In genomic region chr5:138654281-138654867, GRCh38 we compare ENCODE assay signal across 8 cellular contexts.
DNase-seq lines count a peak whose midpoint lies in the region; ATAC-seq and TF ChIP-seq lines count a peak whose summit lies in the region.

No MANE protein-coding gene starts in this region.

- no peaks in the 10 kb centered on the region for H3K9me3 ChIP-seq in osteoblast (ENCODE audit: low read depth, low read length)

- in situ Hi-C loops in G401 (cut with HindIII; ENCODE audit: low sequenced_read_pairs), result no loop called here

- ATAC-seq in HG03196 (IDR thresholded peaks at IDR 0.05; ENCODE audit: unreplicated experiment), result no peak

- H3K4me2 ChIP-seq in osteoblast (ENCODE audit: insufficient read depth, low read length), result peak overlapping the region; percentile 11

- H3K4me1 Mint-ChIP-seq in HFFc6 (ENCODE audit: low read depth), result peaks cover 17% of the 10 kb centered on the region
- H3K4me1 Mint-ChIP-seq in activated naive CD4-positive, alpha-beta T cell treated with anti-CD3 and anti-CD28 coated beads for 36 hours (ENCODE audit: low read depth), result peaks cover 19% of the 10 kb centered on the region

- H3K36me3 Mint-ChIP-seq in HFFc6 (ENCODE audit: low read depth), result no peaks in the 10 kb centered on the region
- H3K36me3 Mint-ChIP-seq in activated naive CD4-positive, alpha-beta T cell treated with anti-CD3 and anti-CD28 coated beads for 36 hours (ENCODE audit: low read depth), result no peaks in the 10 kb centered on the region

- CTCF ChIA-PET in activated naive CD4-positive, alpha-beta T cell treated with anti-CD3 and anti-CD28 coated beads for 36 hours (lab: Charles Lee), result interaction anchor here (0.5 to 0.7 kb wide), 3 partner anchors 96 to 115 kb away, joined by 3 read pairs; no protein-coding TSS in a partner anchor

- H3K9me3 Mint-ChIP-seq in HFFc6, result no peaks in the 10 kb centered on the region
- no peaks in the 10 kb centered on the region for H3K9me3 Mint-ChIP-seq in activated naive CD4-positive, alpha-beta T cell treated with anti-CD3 and anti-CD28 coated beads for 36 hours

- peaks cover 32% of the 10 kb centered on the region for H3K27me3 Mint-ChIP-seq in HFFc6 (ENCODE audit: insufficient read depth)
- H3K27me3 Mint-ChIP-seq in activated naive CD4-positive, alpha-beta T cell treated with anti-CD3 and anti-CD28 coated beads for 36 hours (ENCODE audit: low read depth), result peaks cover 78% of the 10 kb centered on the region

- H3K79me2 ChIP-seq in osteoblast (ENCODE audit: insufficient read depth, low read length), result no peaks in the 10 kb centered on the region

- no peak overlapping the region for H2AFZ ChIP-seq in osteoblast (ENCODE audit: low read length)

- intact Hi-C loops in activated naive CD4-positive, alpha-beta T cell treated with anti-CD3 and anti-CD28 coated beads for 36 hours (cut with micrococcal nuclease), result loop anchor here (1.0 to 5.0 kb wide), 6 partner anchors 79 to 748 kb away; partner anchors contain the start of genes HSPA9 and SPATA24

- no peaks in the 10 kb centered on the region for H3K36me3 ChIP-seq in osteoblast (ENCODE audit: insufficient read depth, low read length)

- DNase-seq in GF-D8 (lab: John Stamatoyannopoulos, UW) (peak; percentile 47), HFFc6 (peak; percentile 35), RPMI8226 (peak; percentile 78), osteoblast (ENCODE audit: insufficient read length, low spot score, missing footprints) (no peak), inferior parietal cortex (ENCODE audit: extremely low spot score) (no peak), G401 (ENCODE audit: low spot score) (no peak)
- peak; percentile 85 for DNase-seq in activated naive CD4-positive, alpha-beta T cell treated with anti-CD3 and anti-CD28 coated beads for 36 hours

- TF ChIP-seq CTCF in HFFc6 (IDR thresholded peaks at IDR 0.05) (no peak), osteoblast (IDR thresholded peaks at IDR 0.05; ENCODE audit: extremely low read depth, low read depth, low read length) (no peak)

- H3K4me3 Mint-ChIP-seq in HFFc6, result no peak overlapping the region
- H3K4me3 Mint-ChIP-seq in activated naive CD4-positive, alpha-beta T cell treated with anti-CD3 and anti-CD28 coated beads for 36 hours, result no peak overlapping the region

- H3K4me1 ChIP-seq in osteoblast (ENCODE audit: insufficient read depth, low read length), result peaks cover 8% of the 10 kb centered on the region

- H3K27me3 ChIP-seq in osteoblast (ENCODE audit: insufficient read depth, low read length), result peaks cover 3% of the 10 kb centered on the region

- H3K4me3 ChIP-seq in osteoblast (ENCODE audit: insufficient read depth, low read length), result no peak overlapping the region

- H3K27ac Mint-ChIP-seq in HFFc6, result no peak overlapping the region
- peak overlapping the region; percentile 31 for H3K27ac Mint-ChIP-seq in activated naive CD4-positive, alpha-beta T cell treated with anti-CD3 and anti-CD28 coated beads for 36 hours

- no peaks in the 10 kb centered on the region for H4K20me1 ChIP-seq in osteoblast (ENCODE audit: insufficient read depth, low read length)

- no peak overlapping the region for H3K27ac ChIP-seq in osteoblast (ENCODE audit: low read depth, low read length)

Comparison
In these comparisons a context has a peak if more than half of its experiments do, and no peak if none do; other contexts are left out.
1. DNase-seq: peak in GF-D8 (single experiment), HFFc6 (single experiment), RPMI8226 (single experiment) and activated naive CD4-positive, alpha-beta T cell treated with anti-CD3 and anti-CD28 coated beads for 36 hours (single experiment); none in osteoblast (single experiment), inferior parietal cortex (single experiment) and G401 (single experiment).